Comparison of ENCODE assay signal across 21 cellular contexts in the genomic region with DNA sequence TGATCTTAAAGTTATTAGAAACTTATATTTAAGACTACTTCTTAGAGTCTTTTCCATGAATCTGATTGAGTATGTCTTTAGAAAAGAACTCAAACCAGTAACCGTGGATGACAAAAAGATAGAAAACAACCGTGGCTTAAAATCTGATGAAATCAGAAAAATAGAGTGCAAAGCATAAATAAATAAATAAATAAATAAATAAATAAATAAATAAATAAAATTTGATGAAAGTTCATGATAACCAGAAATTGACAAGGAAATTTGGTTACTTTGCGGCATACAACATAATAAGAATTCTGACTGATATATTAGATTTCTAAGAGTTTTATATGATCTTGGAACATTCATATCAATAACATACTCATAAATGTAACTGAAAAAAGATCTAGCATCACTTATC.
"Had no signal": no experiment of that assay in that cellular context is flagged by ENCODE, and none has a peak within 500 bp of the region (broad histone marks: within the 10 kb centered on the region; RNA-seq: fewer than 3 reads in every experiment).

No MANE protein-coding gene starts in this region.

- H3K4me3 ChIP-seq: MG63, SK-N-MC had no signal

- H3K27me3 ChIP-seq: MG63 had no signal

- H3K27ac ChIP-seq: SK-N-MC had no signal

- DNase-seq: activated CD4-positive, alpha-beta T cell treated with anti-CD3 and anti-CD28 coated beads for 48 hours; activated CD4-positive, alpha-beta T cell treated with anti-CD3 and anti-CD28 coated beads, Interleukin-2, amount 50 U/mL, for 4 hours; activated CD4-positive, CD25-positive, alpha-beta regulatory T cell treated with anti-CD3 and anti-CD28 coated beads, Interleukin-2, amount 50 U/mL, for 72 hours; activated CD8-positive, alpha-beta memory T cell treated with anti-CD3 and anti-CD28 coated beads, Interleukin-2, amount 50 U/mL, for 48 hours; activated CD8-positive, alpha-beta T cell treated with anti-CD3 and anti-CD28 coated beads, Interleukin-2, amount 10 ng/mL, durations not matched to agents 7 days and 5 days; activated T-cell treated with anti-CD3 and anti-CD28 coated beads, Interleukin-2, amount 50 U/mL, for 1 hour; cerebellar nuclear complex; MG63; MV-4-11; NCI-H1092 treated with DMSO at 0.1 percent for 48 hours; NCI-H1417 treated with DMSO at 0.1 percent for 48 hours; NCI-H1694; NCI-H2029; NCI-H345; NCI-H510A; NCI-H526 treated with DMSO at 0.1 percent for 48 hours; NCI-H82; RPMI8226 had no signal

- ATAC-seq: activated CD8-positive, alpha-beta T cell treated with anti-CD3 and anti-CD28 coated beads, Interleukin-2, amount 10 ng/mL, durations not matched to agents 7 days and 5 days; Right ventricle myocardium inferior; WTC11 had no signal

- H3K36me3 ChIP-seq: MG63 had no signal
